In the genomic region with DNA sequence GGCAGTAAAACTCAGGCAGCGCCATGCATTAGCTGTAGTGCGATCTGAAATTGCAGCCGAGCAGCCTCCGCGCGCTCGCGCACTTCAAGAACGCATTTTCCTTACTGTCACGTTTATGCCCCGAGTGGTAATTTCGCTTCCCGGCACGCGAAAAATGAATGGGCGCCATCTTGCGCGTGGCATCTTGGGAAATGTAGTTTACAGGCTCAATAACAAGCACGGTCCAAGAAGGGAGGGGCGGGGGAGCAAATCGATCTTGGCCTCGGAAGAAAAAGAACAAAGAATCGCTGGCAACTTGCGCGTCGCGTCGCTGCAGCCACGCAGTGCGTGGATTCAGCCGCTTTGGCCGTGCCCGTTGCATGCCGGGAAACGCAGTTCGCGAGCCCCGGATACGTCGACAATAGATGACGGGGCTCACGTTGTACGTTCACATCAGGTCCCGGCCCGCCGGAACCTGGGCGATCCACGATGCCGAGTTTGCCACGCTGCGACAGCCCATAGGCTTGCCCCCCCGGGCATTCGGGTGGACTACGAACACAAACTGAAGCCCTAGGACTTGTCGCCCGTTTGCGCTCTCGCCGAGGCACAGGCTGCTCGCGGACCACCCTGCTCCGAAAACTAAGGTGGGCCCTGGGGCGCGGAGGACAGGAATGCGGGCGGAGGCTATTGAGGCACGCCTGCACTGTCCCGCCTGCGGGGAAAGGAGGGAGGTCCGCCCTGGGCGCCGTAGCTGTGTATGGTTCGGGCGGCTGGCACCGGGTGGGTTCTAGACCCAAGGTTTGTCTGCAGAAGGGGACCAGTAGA, we compare ENCODE assay signal across 8 cellular contexts. TPM values are rescaled to one million over a fixed set of nuclear protein-coding genes. Genes with fewer than 3 reads are reported as not detected.
A peak's percentile ranks its signal among the peaks of the same experiment; 100 is the strongest.
DNase-seq lines count a peak whose midpoint lies in the region; TF ChIP-seq lines count a peak whose summit lies in the region.

A gene with protein sequence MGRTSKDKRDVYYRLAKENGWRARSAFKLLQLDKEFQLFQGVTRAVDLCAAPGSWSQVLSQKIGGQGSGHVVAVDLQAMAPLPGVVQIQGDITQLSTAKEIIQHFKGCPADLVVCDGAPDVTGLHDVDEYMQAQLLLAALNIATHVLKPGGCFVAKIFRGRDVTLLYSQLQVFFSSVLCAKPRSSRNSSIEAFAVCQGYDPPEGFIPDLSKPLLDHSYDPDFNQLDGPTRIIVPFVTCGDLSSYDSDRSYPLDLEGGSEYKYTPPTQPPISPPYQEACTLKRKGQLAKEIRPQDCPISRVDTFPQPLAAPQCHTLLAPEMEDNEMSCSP (plus strand): TSS at position 426 of the 804 bp plus-strand sequence. CDS start 1,849 bp downstream, outside the sequence.

- DNase-seq in EH (ENCODE audit: low read depth): peak; percentile 95
- DNase-seq in H4 (ENCODE audit: low spot score): peak; percentile 86
- peak; percentile 80 for DNase-seq in LoVo (ENCODE audit: low spot score)
- DNase-seq in SHP77 (lab: John Stamatoyannopoulos, UW): peak; percentile 69 to 89
- DNase-seq in activated effector memory CD4-positive, alpha-beta T cell treated with Interleukin-2 at 50 U/mL for 16 hours: peak; percentile 85
- DNase-seq in fibroblast of peridontal ligament (ENCODE audit: extremely low read depth): peak; percentile 92

- peak within 1 kb of the TSS; percentile 86 to 91 (median 87) for H3K4me3 Mint-ChIP-seq in nephron
- peak within 1 kb of the TSS; percentile 94 for H3K4me3 Mint-ChIP-seq in stimulated activated naive CD8-positive, alpha-beta T cell treated with anti-CD3 and anti-CD28 coated beads, Interleukin-15, Interleukin-2, amounts not matched to agents 100 ng/mL and 50 ng/mL, for 24 hours

- peaks cover 8% of the 10 kb centered on the region for H3K36me3 Mint-ChIP-seq in nephron (ENCODE audit: low read depth)
- peaks cover 34% of the 10 kb centered on the region for H3K36me3 Mint-ChIP-seq in stimulated activated naive CD8-positive, alpha-beta T cell treated with anti-CD3 and anti-CD28 coated beads, Interleukin-15, Interleukin-2, amounts not matched to agents 100 ng/mL and 50 ng/mL, for 24 hours (ENCODE audit: low read depth)

- TF ChIP-seq CTCF in nephron (IDR thresholded peaks at IDR 0.05; ENCODE audit: unreplicated experiment in 3 of 3): no peak

- H3K9me3 Mint-ChIP-seq in nephron: peaks cover 9% of the 10 kb centered on the region
- H3K9me3 Mint-ChIP-seq in stimulated activated naive CD8-positive, alpha-beta T cell treated with anti-CD3 and anti-CD28 coated beads, Interleukin-15, Interleukin-2, amounts not matched to agents 100 ng/mL and 50 ng/mL, for 24 hours: no peaks in the 10 kb centered on the region

- H3K27me3 Mint-ChIP-seq in nephron (ENCODE audit: low read depth): peaks cover 3% of the 10 kb centered on the region
- H3K27me3 Mint-ChIP-seq in stimulated activated naive CD8-positive, alpha-beta T cell treated with anti-CD3 and anti-CD28 coated beads, Interleukin-15, Interleukin-2, amounts not matched to agents 100 ng/mL and 50 ng/mL, for 24 hours: no peaks in the 10 kb centered on the region

- H3K4me1 Mint-ChIP-seq in nephron: peaks cover 17% of the 10 kb centered on the region
- peaks cover 26% of the 10 kb centered on the region for H3K4me1 Mint-ChIP-seq in stimulated activated naive CD8-positive, alpha-beta T cell treated with anti-CD3 and anti-CD28 coated beads, Interleukin-15, Interleukin-2, amounts not matched to agents 100 ng/mL and 50 ng/mL, for 24 hours (ENCODE audit: low read depth)

- H3K27ac Mint-ChIP-seq in nephron: peak within 1 kb of the TSS; percentile 51 to 81 (median 78)
- peak within 1 kb of the TSS; percentile 97 for H3K27ac Mint-ChIP-seq in stimulated activated naive CD8-positive, alpha-beta T cell treated with anti-CD3 and anti-CD28 coated beads, Interleukin-15, Interleukin-2, amounts not matched to agents 100 ng/mL and 50 ng/mL, for 24 hours

RNA-seq across cellular contexts. Expression of the gene that starts here (rescaled TPM):
- total RNA-seq in H4 (2014; rRNA removed; shearing (Covaris generic)): 70.7 and 85.9 TPM in 2 replicates

Comparison
In these comparisons a context has a peak if more than half of its experiments do, and no peak if none do; other contexts are left out.
1. Peak in every context shown above with its lines: DNase-seq.